Comparison of ENCODE assay signal across 29 cellular contexts in the genomic region with DNA sequence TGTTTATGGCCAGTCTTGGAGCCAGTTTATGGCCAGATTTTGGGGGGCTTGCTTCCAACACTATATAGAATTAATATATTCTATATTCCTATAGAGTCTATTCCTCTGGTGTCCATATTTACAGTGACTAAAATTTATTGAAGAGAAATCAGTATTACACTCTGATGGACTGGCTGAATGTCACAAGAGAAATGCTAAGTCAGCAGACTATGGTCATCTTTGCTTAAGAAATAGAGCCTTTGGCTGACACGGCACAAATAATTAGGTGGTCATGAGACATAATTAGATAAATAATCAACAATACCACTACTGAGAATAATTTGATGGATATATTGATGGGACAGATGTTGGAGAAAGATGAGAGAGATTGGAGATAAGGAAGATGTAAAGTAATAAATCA.
"Had no signal": no experiment of that assay in that cellular context is flagged by ENCODE, and none has a peak within 500 bp of the region (broad histone marks: within the 10 kb centered on the region; RNA-seq: fewer than 3 reads in every experiment).

No MANE protein-coding gene starts in this region.

- DNase-seq: colonic mucosa; cortex of kidney; effector CD8-positive, alpha-beta T cell; effector memory CD8-positive, alpha-beta T cell; endodermal cell; erythroblast; esophagus squamous epithelium; foreskin fibroblast; foreskin melanocyte; gastrocnemius medialis; glutamatergic neuron; head of caudate nucleus; heart right ventricle; hippocampal formation; left cardiac atrium; left lung; left ventricle myocardium superior; lower lobe of right lung; mesendoderm; mucosa of descending colon; naive B cell had no signal

- H3K4me1 Mint-ChIP-seq: endodermal cell, memory B cell, naive B cell had no signal

- ATAC-seq: effector memory CD8-positive, alpha-beta T cell; esophagus mucosa; gastrocnemius medialis; heart right ventricle; left cardiac atrium; left lung; left ventricle myocardium superior; lower lobe of right lung; mucosa of descending colon had no signal

- H3K27ac ChIP-seq: colonic mucosa, epithelial cell of prostate, esophagus squamous epithelium, gastrocnemius medialis, heart right ventricle, left lung, lower lobe of right lung had no signal

- H3K4me1 ChIP-seq: colonic mucosa, esophagus squamous epithelium, gastrocnemius medialis, heart right ventricle, left lung, lower lobe of right lung had no signal

- H3K9me3 Mint-ChIP-seq: mesothelial cell of epicardium had no signal

- H3K4me3 Mint-ChIP-seq: dendritic cell treated with granulocyte-macrophage colony-stimulating factor and Interleukin-4, amounts not matched to agents 40 ng/mL and 50 ng/mL, for 4 days; effector memory CD8-positive, alpha-beta T cell; endodermal cell; memory B cell; mesothelial cell of epicardium; naive B cell had no signal

- H3K27me3 ChIP-seq: colonic mucosa, esophagus squamous epithelium, gastrocnemius medialis, heart right ventricle, left lung had no signal

- H3K36me3 Mint-ChIP-seq: memory B cell, mesothelial cell of epicardium, naive B cell had no signal

- H3K4me3 ChIP-seq: colonic mucosa, esophagus squamous epithelium, gastrocnemius medialis, heart right ventricle, left lung, lower lobe of right lung, mucosa of descending colon had no signal

- H3K36me3 ChIP-seq: colonic mucosa, esophagus squamous epithelium, gastrocnemius medialis, heart right ventricle, left lung, lower lobe of right lung had no signal

- FAIRE-seq: endometrium, islet of Langerhans, keratinocyte had no signal

- H3K9me3 ChIP-seq: colonic mucosa, esophagus squamous epithelium, gastrocnemius medialis, heart right ventricle, left lung, lower lobe of right lung had no signal

- H3K27me3 Mint-ChIP-seq: dendritic cell treated with granulocyte-macrophage colony-stimulating factor and Interleukin-4, amounts not matched to agents 40 ng/mL and 50 ng/mL, for 4 days; effector memory CD8-positive, alpha-beta T cell; memory B cell; naive B cell had no signal

- H3K27ac Mint-ChIP-seq: dendritic cell treated with granulocyte-macrophage colony-stimulating factor and Interleukin-4, amounts not matched to agents 40 ng/mL and 50 ng/mL, for 4 days; effector memory CD8-positive, alpha-beta T cell; endodermal cell; memory B cell; mesothelial cell of epicardium; naive B cell had no signal
